Comparison of ENCODE assay signal across 22 cellular contexts in the genomic region with DNA sequence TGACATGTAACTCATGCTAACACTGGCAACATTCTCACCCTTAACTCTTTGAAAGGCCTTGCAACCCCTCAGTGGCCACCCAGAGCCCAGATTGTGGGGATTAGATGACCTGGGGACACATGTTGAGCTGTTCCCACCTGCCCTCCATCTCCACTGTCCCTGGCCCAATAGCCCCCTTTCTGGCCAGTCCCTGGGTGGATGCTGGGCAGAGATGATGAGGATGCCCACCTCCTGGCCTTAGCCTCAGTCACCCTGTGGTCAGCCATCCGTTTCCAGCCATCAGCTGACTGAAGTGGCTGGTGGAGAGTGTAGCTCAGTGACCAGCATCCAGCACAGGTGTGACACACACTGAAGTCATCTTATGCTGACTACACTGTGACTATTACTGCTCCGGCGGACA. TPM values are rescaled to one million over a fixed set of nuclear protein-coding genes. Genes with fewer than 3 reads are reported as not detected.
DNase-seq lines count a peak whose midpoint lies in the region; ATAC-seq, FAIRE-seq and TF ChIP-seq lines count a peak whose summit lies in the region.
"Had no signal": no experiment of that assay in that cellular context is flagged by ENCODE, and none has a peak within 500 bp of the region (broad histone marks: within the 10 kb centered on the region; RNA-seq: fewer than 3 reads in every experiment).

No MANE protein-coding gene starts in this region.

- peak; percentile 8 for DNase-seq in D341Med (ENCODE audit: low spot score)
- DNase-seq in HK-2 (ENCODE audit: unreplicated experiment): peak; percentile 4
- DNase-seq in RKO (ENCODE audit: low spot score): peak; percentile 90
- DNase-seq in kidney tubule cell (ENCODE audit: low spot score): peak; percentile 18
- no peak for DNase-seq in 8988T
- no peak for DNase-seq in pancreas
- DNase-seq: DMS79 treated with DMSO at 0.1 percent for 48 hours, GOT3, HFFc6 had no signal

- no peaks in the 10 kb centered on the region for H3K4me1 ChIP-seq in pancreas
- H3K4me1 ChIP-seq: BLaER1 had no signal

- no peak for TF ChIP-seq CTCF in pancreas (IDR thresholded peaks at IDR 0.05)

- ATAC-seq in pancreas (no peak), GM21717 (IDR thresholded peaks at IDR 0.05; ENCODE audit: unreplicated experiment) (no peak), SK-N-SH treated with all-trans-retinoic acid at 6 μM for 48 hours (no peak)
- ATAC-seq: GM12878, HCT116 had no signal

- H3K27ac ChIP-seq in pancreas: no peak overlapping the region
- H3K27ac ChIP-seq: 22Rv1, BLaER1 had no signal

- no peaks in the 10 kb centered on the region for H3K36me3 ChIP-seq in pancreas
- H3K36me3 ChIP-seq: BLaER1 had no signal

- H3K27me3 ChIP-seq in pancreas: no peaks in the 10 kb centered on the region
- H3K27me3 ChIP-seq: BLaER1 had no signal

- no peak for FAIRE-seq in pancreas (lab: Jason Lieb, UNC)
- FAIRE-seq: GM12878, GM18507 had no signal

- 63 to 64% methylated on average over 3 of the region's 3 CpGs for WGBS in pancreas, 2 donors

- intact Hi-C loops in pancreas (cut with DNase I): no loop called here

- H3K9me3 ChIP-seq in pancreas: no peaks in the 10 kb centered on the region

- no peak overlapping the region for H3K4me3 ChIP-seq in pancreas
- H3K4me3 ChIP-seq: BLaER1, GM12878 had no signal

TF ChIP-seq in SK-N-SH treated with all-trans-retinoic acid at 6 μM for 48 hours, 23 proteins besides CTCF, POLR2A, EP300 and RAD21:
- no peak for TF ChIP-seq ZC3H10 (CRISPR knock-in tag; IDR thresholded peaks at IDR 0.05)
- TF ChIP-seq ZNF8 (CRISPR knock-in tag; IDR thresholded peaks at IDR 0.05): no peak
- TF ChIP-seq RARB (CRISPR knock-in tag; IDR thresholded peaks at IDR 0.05): no peak
- TF ChIP-seq, protein P1, sequence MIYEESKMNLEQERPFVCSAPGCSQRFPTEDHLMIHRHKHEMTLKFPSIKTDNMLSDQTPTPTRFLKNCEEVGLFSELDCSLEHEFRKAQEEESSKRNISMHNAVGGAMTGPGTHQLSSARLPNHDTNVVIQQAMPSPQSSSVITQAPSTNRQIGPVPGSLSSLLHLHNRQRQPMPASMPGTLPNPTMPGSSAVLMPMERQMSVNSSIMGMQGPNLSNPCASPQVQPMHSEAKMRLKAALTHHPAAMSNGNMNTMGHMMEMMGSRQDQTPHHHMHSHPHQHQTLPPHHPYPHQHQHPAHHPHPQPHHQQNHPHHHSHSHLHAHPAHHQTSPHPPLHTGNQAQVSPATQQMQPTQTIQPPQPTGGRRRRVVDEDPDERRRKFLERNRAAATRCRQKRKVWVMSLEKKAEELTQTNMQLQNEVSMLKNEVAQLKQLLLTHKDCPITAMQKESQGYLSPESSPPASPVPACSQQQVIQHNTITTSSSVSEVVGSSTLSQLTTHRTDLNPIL (CRISPR knock-in tag; IDR thresholded peaks at IDR 0.05; ENCODE audit: low read depth): no peak
- no peak for TF ChIP-seq OSR1 (CRISPR knock-in tag; IDR thresholded peaks at IDR 0.05)
- no peak for TF ChIP-seq PATZ1 (CRISPR knock-in tag; IDR thresholded peaks at IDR 0.05; ENCODE audit: borderline replicate concordance)
- TF ChIP-seq, protein P2, sequence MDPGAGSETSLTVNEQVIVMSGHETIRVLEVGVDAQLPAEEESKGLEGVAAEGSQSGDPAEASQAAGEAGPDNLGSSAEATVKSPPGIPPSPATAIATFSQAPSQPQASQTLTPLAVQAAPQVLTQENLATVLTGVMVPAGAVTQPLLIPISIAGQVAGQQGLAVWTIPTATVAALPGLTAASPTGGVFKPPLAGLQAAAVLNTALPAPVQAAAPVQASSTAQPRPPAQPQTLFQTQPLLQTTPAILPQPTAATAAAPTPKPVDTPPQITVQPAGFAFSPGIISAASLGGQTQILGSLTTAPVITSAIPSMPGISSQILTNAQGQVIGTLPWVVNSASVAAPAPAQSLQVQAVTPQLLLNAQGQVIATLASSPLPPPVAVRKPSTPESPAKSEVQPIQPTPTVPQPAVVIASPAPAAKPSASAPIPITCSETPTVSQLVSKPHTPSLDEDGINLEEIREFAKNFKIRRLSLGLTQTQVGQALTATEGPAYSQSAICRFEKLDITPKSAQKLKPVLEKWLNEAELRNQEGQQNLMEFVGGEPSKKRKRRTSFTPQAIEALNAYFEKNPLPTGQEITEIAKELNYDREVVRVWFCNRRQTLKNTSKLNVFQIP (CRISPR knock-in tag; IDR thresholded peaks at IDR 0.05; ENCODE audit: borderline replicate concordance, low read depth): no peak
- no peak for TF ChIP-seq TCF4 (CRISPR knock-in tag; IDR thresholded peaks at IDR 0.05; ENCODE audit: borderline replicate concordance)
- TF ChIP-seq, protein P3, sequence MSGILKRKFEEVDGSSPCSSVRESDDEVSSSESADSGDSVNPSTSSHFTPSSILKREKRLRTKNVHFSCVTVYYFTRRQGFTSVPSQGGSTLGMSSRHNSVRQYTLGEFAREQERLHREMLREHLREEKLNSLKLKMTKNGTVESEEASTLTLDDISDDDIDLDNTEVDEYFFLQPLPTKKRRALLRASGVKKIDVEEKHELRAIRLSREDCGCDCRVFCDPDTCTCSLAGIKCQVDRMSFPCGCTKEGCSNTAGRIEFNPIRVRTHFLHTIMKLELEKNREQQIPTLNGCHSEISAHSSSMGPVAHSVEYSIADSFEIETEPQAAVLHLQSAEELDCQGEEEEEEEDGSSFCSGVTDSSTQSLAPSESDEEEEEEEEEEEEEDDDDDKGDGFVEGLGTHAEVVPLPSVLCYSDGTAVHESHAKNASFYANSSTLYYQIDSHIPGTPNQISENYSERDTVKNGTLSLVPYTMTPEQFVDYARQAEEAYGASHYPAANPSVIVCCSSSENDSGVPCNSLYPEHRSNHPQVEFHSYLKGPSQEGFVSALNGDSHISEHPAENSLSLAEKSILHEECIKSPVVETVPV (CRISPR knock-in tag; IDR thresholded peaks at IDR 0.05): no peak
- TF ChIP-seq, protein P4, sequence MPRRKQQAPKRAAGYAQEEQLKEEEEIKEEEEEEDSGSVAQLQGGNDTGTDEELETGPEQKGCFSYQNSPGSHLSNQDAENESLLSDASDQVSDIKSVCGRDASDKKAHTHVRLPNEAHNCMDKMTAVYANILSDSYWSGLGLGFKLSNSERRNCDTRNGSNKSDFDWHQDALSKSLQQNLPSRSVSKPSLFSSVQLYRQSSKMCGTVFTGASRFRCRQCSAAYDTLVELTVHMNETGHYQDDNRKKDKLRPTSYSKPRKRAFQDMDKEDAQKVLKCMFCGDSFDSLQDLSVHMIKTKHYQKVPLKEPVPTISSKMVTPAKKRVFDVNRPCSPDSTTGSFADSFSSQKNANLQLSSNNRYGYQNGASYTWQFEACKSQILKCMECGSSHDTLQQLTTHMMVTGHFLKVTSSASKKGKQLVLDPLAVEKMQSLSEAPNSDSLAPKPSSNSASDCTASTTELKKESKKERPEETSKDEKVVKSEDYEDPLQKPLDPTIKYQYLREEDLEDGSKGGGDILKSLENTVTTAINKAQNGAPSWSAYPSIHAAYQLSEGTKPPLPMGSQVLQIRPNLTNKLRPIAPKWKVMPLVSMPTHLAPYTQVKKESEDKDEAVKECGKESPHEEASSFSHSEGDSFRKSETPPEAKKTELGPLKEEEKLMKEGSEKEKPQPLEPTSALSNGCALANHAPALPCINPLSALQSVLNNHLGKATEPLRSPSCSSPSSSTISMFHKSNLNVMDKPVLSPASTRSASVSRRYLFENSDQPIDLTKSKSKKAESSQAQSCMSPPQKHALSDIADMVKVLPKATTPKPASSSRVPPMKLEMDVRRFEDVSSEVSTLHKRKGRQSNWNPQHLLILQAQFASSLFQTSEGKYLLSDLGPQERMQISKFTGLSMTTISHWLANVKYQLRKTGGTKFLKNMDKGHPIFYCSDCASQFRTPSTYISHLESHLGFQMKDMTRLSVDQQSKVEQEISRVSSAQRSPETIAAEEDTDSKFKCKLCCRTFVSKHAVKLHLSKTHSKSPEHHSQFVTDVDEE (CRISPR knock-in tag; IDR thresholded peaks at IDR 0.05): no peak
- no peak for TF ChIP-seq ZFP3 (CRISPR knock-in tag; IDR thresholded peaks at IDR 0.05)
- no peak for TF ChIP-seq ZNF565 (CRISPR knock-in tag; conservative IDR thresholded peaks at IDR 0.05; ENCODE audit: low read depth)
- TF ChIP-seq BACH2 (CRISPR knock-in tag; IDR thresholded peaks at IDR 0.05; ENCODE audit: borderline replicate concordance): no peak
- TF ChIP-seq ZFP30 (CRISPR knock-in tag; IDR thresholded peaks at IDR 0.05): no peak
- no peak for TF ChIP-seq GLIS3 (CRISPR knock-in tag; IDR thresholded peaks at IDR 0.05)
- no peak for TF ChIP-seq ZNF70 (CRISPR knock-in tag; IDR thresholded peaks at IDR 0.05)
- TF ChIP-seq ESRRG (CRISPR knock-in tag; IDR thresholded peaks at IDR 0.05): no peak

RNA-seq across cellular contexts. Expression of gene ANHX, which starts 4.7 kb away (rescaled TPM):
- total RNA-seq in pancreas: not detected
- polyA plus RNA-seq in pancreas: not detected
- total RNA-seq: A673; CD4-positive, alpha-beta memory T cell; G401; GM12878; H7; HFFc6 had no signal
- polyA plus RNA-seq: AG04450; CD14-positive monocyte; CD4-positive, alpha-beta memory T cell; GM12878 had no signal

RNA-seq across cellular contexts. Expression of gene ZNF268, which starts 49.7 kb away (rescaled TPM):
- 10 to 100 TPM in 2 of 6 donors, 1 to 10 TPM in 4; 7.4 to 14.0 (median 9.4) TPM for total RNA-seq in pancreas
- polyA plus RNA-seq in pancreas: 1 to 10 TPM; 2.4 to 3.1 TPM

Comparison
In these comparisons a context has a peak if more than half of its experiments do, and no peak if none do; other contexts are left out.
1. DNase-seq: peak in D341Med (single experiment), HK-2 (single experiment), RKO (single experiment) and kidney tubule cell (single experiment); none in 8988T (single experiment) and pancreas (0 of 6).